Comparison of ENCODE assay signal across 25 cellular contexts in the genomic region with DNA sequence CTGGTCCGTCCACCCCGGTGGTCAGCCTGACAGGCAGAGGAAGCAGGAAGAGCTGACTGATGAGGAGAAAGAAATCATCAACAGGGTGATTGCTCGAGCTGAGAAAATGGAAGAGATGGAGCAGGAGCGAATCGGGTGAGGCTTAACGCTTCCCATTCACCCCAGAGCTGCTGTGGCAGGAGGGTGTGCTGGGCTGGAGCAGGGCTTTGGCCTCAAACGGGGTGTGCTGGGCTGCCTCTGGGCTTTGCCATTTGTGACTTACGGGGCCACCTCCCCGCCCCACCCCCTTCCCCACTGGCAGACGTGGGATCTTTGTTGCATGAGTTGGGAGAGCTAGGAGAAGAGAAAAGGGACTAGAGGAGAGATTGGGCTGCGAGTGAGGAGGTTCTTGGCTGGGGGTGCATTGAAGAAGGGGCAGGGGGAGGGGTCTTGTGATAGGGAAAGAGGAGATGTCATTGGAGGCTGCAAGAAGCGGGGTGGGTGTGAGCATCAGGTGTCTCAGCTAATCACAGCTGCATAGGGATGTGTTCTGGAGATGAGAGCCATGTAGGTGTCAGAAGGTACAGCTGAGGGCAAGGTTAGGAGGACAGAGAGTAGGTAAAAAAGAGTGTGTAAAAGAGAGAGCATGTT. TPM values are rescaled to one million over a fixed set of nuclear protein-coding genes. Genes with fewer than 3 reads are reported as not detected.
DNase-seq lines count a peak whose midpoint lies in the region; ATAC-seq, FAIRE-seq and TF ChIP-seq lines count a peak whose summit lies in the region.
"Had no signal": no experiment of that assay in that cellular context is flagged by ENCODE, and none has a peak within 500 bp of the region (broad histone marks: within the 10 kb centered on the region; RNA-seq: fewer than 3 reads in every experiment).

No MANE protein-coding gene starts in this region.

- peaks cover 29% of the 10 kb centered on the region for H3K27me3 Mint-ChIP-seq in H9 (ENCODE audit: low read depth)
- H3K27me3 Mint-ChIP-seq in effector memory CD8-positive, alpha-beta T cell, result peaks cover 11 to 41% of the 10 kb centered on the region in 2 donors
- peaks cover 2% of the 10 kb centered on the region for H3K27me3 Mint-ChIP-seq in T-helper 2 cell treated with Interferon-gamma antibody and Interleukin-4, amounts not matched to agents 5 μg/mL and 100 μg/mL, for 36 hours (ENCODE audit: low read depth)

- H4K5ac ChIP-seq in H9 (ENCODE audit: insufficient read length, low read depth, low read length), result no peak overlapping the region

- H2BK15ac ChIP-seq in H9 (ENCODE audit: low read depth, low read length) (no peak overlapping the region), neuronal stem cell (ENCODE audit: low read length) (no peak overlapping the region)

- no peaks in the 10 kb centered on the region for H3K23me2 ChIP-seq in H9 (ENCODE audit: insufficient read length, low read depth, low read length, poor library complexity, severe bottlenecking)

- no peaks in the 10 kb centered on the region for H3K9me3 Mint-ChIP-seq in H9
- no peaks in the 10 kb centered on the region for H3K9me3 Mint-ChIP-seq in effector memory CD8-positive, alpha-beta T cell
- no peaks in the 10 kb centered on the region for H3K9me3 Mint-ChIP-seq in T-helper 2 cell treated with Interferon-gamma antibody and Interleukin-4, amounts not matched to agents 5 μg/mL and 100 μg/mL, for 36 hours

- peak; percentile 75 for DNase-seq in H9
- DNase-seq in effector memory CD8-positive, alpha-beta T cell, result no peak
- DNase-seq in iPS-NIHi11 (ENCODE audit: low spot score), result peak; percentile 55
- no peak for DNase-seq in neuronal stem cell (ENCODE audit: low spot score)
- no peak for DNase-seq in breast epithelium (ENCODE audit: low spot score in 2 of 2)
- no peak for DNase-seq in T-helper 2 cell treated with Interferon-gamma antibody and Interleukin-4, amounts not matched to agents 5 μg/mL and 100 μg/mL, for 36 hours (ENCODE audit: low spot score)
- DNase-seq in GM19239 (ENCODE audit: insufficient read length, low spot score), result no peak
- DNase-seq: EL; GF-D8; KG1; NCI-H1092; NCI-H1436 treated with DMSO at 0.1 percent for 48 hours; NCI-H2029; NCI-H226; NCI-H524; NCI-H774; NK-92 treated with Interleukin-12 subunit alpha and Interleukin-12 subunit beta, amount 100 ng/mL, for 24 hours; SHP77 treated with DMSO at 0.1 percent for 48 hours had no signal

- H3K9me3 ChIP-seq in H9 (ENCODE audit: control insufficient read depth, low read depth, low read length) (no peaks in the 10 kb centered on the region), neuronal stem cell (replicated peaks in 1 of 2; ENCODE audit: control insufficient read depth in 2 of 2, insufficient read depth in 1 of 2, low read depth in 1 of 2, low read length in 2 of 2) (no peaks in the 10 kb centered on the region), breast epithelium (no peaks in the 10 kb centered on the region)
- H3K9me3 ChIP-seq: A549 had no signal

- no peak overlapping the region for H3T11ph ChIP-seq in H9 (ENCODE audit: low read length)

- H3K4me1 Mint-ChIP-seq in H9, result peaks cover 25 to 26% of the 10 kb centered on the region in 2 experiments
- peaks cover 17 to 18% of the 10 kb centered on the region in 2 donors for H3K4me1 Mint-ChIP-seq in effector memory CD8-positive, alpha-beta T cell (ENCODE audit: low read depth in 2 of 2)
- H3K4me1 Mint-ChIP-seq in T-helper 2 cell treated with Interferon-gamma antibody and Interleukin-4, amounts not matched to agents 5 μg/mL and 100 μg/mL, for 36 hours (ENCODE audit: low read depth), result no peaks in the 10 kb centered on the region
- H3K4me1 Mint-ChIP-seq: B cell had no signal

- intact Hi-C loops in breast epithelium (cut with DNase I; ENCODE audit: low total_unique reads), result no loop called here

- H3K18ac ChIP-seq in H9 (ENCODE audit: insufficient read length, low read depth, low read length), result no peak overlapping the region
- no peak overlapping the region for H3K18ac ChIP-seq in neuronal stem cell (ENCODE audit: low read length)

- H2BK5ac ChIP-seq in H9 (ENCODE audit: insufficient read length, low read length) (no peak overlapping the region), neuronal stem cell (ENCODE audit: low read length) (no peak overlapping the region)

- no peaks in the 10 kb centered on the region for H3K79me2 ChIP-seq in H9 (ENCODE audit: insufficient read depth, low read length)

- TF ChIP-seq POLR2A in breast epithelium (IDR thresholded peaks at IDR 0.05), result no peak

- no peaks in the 10 kb centered on the region for H4K20me1 ChIP-seq in H9 (ENCODE audit: control insufficient read depth, insufficient read depth, insufficient read length)

- H3K27ac Mint-ChIP-seq in H9, result no peak overlapping the region; a peak in 1 of 7 replicates
- H3K27ac Mint-ChIP-seq in effector memory CD8-positive, alpha-beta T cell, result peak overlapping the region; percentile 24 to 84
- H3K27ac Mint-ChIP-seq in T-helper 2 cell treated with Interferon-gamma antibody and Interleukin-4, amounts not matched to agents 5 μg/mL and 100 μg/mL, for 36 hours, result no peak overlapping the region
- H3K27ac Mint-ChIP-seq: B cell had no signal

- no peak overlapping the region for H4K91ac ChIP-seq in H9 (ENCODE audit: insufficient read length, low read depth, low read length)
- H4K91ac ChIP-seq in neuronal stem cell (ENCODE audit: low read depth, low read length, poor library complexity), result no peak overlapping the region

- WGBS in H9 (ENCODE audit: extremely low coverage, insufficient read length, low lambda C conversion rate), result no CpG with 5 or more reads among the region's 12 CpGs
- no CpG with 5 or more reads among the region's 12 CpGs for WGBS in neuronal stem cell (ENCODE audit: extremely low coverage in 2 of 2, insufficient read length in 2 of 2, insufficient replicate concordance in 1 of 2), 2 donors

- H3K27ac ChIP-seq in H9 (ENCODE audit: insufficient read length, low read depth, low read length) (no peak overlapping the region), neuronal stem cell (replicated peaks; ENCODE audit: low read length) (no peak overlapping the region), breast epithelium (no peak overlapping the region)
- H3K27ac ChIP-seq: HL-60, RWPE1 had no signal

- ATAC-seq in effector memory CD8-positive, alpha-beta T cell (replicated peaks), result no peak
- no peak for ATAC-seq in HG03095 (IDR thresholded peaks at IDR 0.05; ENCODE audit: unreplicated experiment)
- ATAC-seq: A549 had no signal

- H2AK5ac ChIP-seq in H9 (ENCODE audit: insufficient read length, low read length) (no peak overlapping the region), neuronal stem cell (ENCODE audit: low read depth, low read length) (no peak overlapping the region)

- H3K14ac ChIP-seq in H9 (ENCODE audit: insufficient read depth, low read length), result no peak overlapping the region
- no peak overlapping the region for H3K14ac ChIP-seq in neuronal stem cell (ENCODE audit: low read length)

- H3K79me1 ChIP-seq in H9 (ENCODE audit: insufficient read depth, low read depth, low read length, poor library complexity, severe bottlenecking) (no peaks in the 10 kb centered on the region), neuronal stem cell (ENCODE audit: low read depth, low read length) (no peaks in the 10 kb centered on the region)

- H2BK12ac ChIP-seq in H9 (ENCODE audit: insufficient read length, low read depth, low read length) (no peak overlapping the region), neuronal stem cell (ENCODE audit: low read length) (no peak overlapping the region)

- H3K23ac ChIP-seq in H9 (ENCODE audit: insufficient read length, low read depth, low read length), result no peak overlapping the region
- no peak overlapping the region for H3K23ac ChIP-seq in neuronal stem cell (ENCODE audit: low read depth, low read length, poor library complexity)

- H4K8ac ChIP-seq in H9 (replicated peaks; ENCODE audit: insufficient read length, low read depth, low read length) (no peak overlapping the region), neuronal stem cell (ENCODE audit: low read depth, low read length) (no peak overlapping the region)

- no peak overlapping the region for H3K56ac ChIP-seq in H9 (ENCODE audit: insufficient read length, low read depth, low read length)

- TF ChIP-seq CTCF in H9 (conservative IDR thresholded peaks at IDR 0.05), result no peak
- TF ChIP-seq CTCF in breast epithelium (IDR thresholded peaks at IDR 0.05), result no peak

- peak overlapping the region; percentile 13 for H3K4me2 ChIP-seq in H9 (ENCODE audit: insufficient read depth, insufficient read length, low read length)
- no peak overlapping the region for H3K4me2 ChIP-seq in neuronal stem cell (ENCODE audit: insufficient read depth, low read length, poor library complexity, severe bottlenecking)
- H3K4me2 ChIP-seq: A549 had no signal

- H3K4ac ChIP-seq in H9 (ENCODE audit: low read depth, low read length) (no peak overlapping the region), neuronal stem cell (ENCODE audit: low read length) (no peak overlapping the region)

- H3K9ac ChIP-seq in H9 (ENCODE audit: extremely low read depth, insufficient read length, low read length) (no peak overlapping the region), neuronal stem cell (ENCODE audit: low read depth, low read length, poor library complexity) (no peak overlapping the region)

- no peak overlapping the region for H2BK20ac ChIP-seq in H9 (ENCODE audit: low read depth, low read length, poor library complexity, severe bottlenecking)

- no peak overlapping the region for H2AFZ ChIP-seq in H9 (ENCODE audit: low read length)
- H2AFZ ChIP-seq in neuronal stem cell (ENCODE audit: low read length), result peak overlapping the region; percentile 47

- H3K27me3 ChIP-seq in H9 (ENCODE audit: insufficient read depth, low read length) (no peaks in the 10 kb centered on the region), neuronal stem cell (ENCODE audit: control insufficient read depth in 3 of 3, insufficient read depth in 3 of 3, low read depth in 1 of 3, low read length in 3 of 3) (peaks cover 0 to 7% (median 0%) of the 10 kb centered on the region in 3 experiments), breast epithelium (peaks cover 0 to 8% of the 10 kb centered on the region in 2 donors)

- peak overlapping the region; percentile 30 to 76; a peak in 4 of 5 replicates for H3K4me3 Mint-ChIP-seq in H9
- peak overlapping the region in 1 of 2 donors; percentile 37 for H3K4me3 Mint-ChIP-seq in effector memory CD8-positive, alpha-beta T cell
- H3K4me3 Mint-ChIP-seq in T-helper 2 cell treated with Interferon-gamma antibody and Interleukin-4, amounts not matched to agents 5 μg/mL and 100 μg/mL, for 36 hours, result no peak overlapping the region
- H3K4me3 Mint-ChIP-seq: B cell had no signal

- H3K36me3 Mint-ChIP-seq in H9 (ENCODE audit: insufficient read depth in 1 of 3, low read depth in 3 of 3), result no peaks in the 10 kb centered on the region
- no peaks in the 10 kb centered on the region for H3K36me3 Mint-ChIP-seq in effector memory CD8-positive, alpha-beta T cell (ENCODE audit: insufficient read depth)
- no peaks in the 10 kb centered on the region for H3K36me3 Mint-ChIP-seq in T-helper 2 cell treated with Interferon-gamma antibody and Interleukin-4, amounts not matched to agents 5 μg/mL and 100 μg/mL, for 36 hours (ENCODE audit: low read depth)

- H3K4me1 ChIP-seq in H9 (ENCODE audit: insufficient read depth, low read length) (peaks cover 5% of the 10 kb centered on the region; the same call in 1 of the 2 replicates), neuronal stem cell (ENCODE audit: control insufficient read depth in 2 of 2, insufficient read depth in 1 of 2, low read depth in 1 of 2, low read length in 2 of 2) (peaks cover 0 to 3% of the 10 kb centered on the region in 2 donors), breast epithelium (no peaks in the 10 kb centered on the region)

- H3K4me3 ChIP-seq in neuronal stem cell (ENCODE audit: low read length in 2 of 2), result no peak overlapping the region
- H3K4me3 ChIP-seq in breast epithelium, result no peak overlapping the region
- H3K4me3 ChIP-seq: A549 had no signal

- H2BK120ac ChIP-seq in H9 (ENCODE audit: low read depth, low read length, poor library complexity, severe bottlenecking), result no peak overlapping the region
- H2BK120ac ChIP-seq in neuronal stem cell (ENCODE audit: low read depth, low read length), result no peak overlapping the region

- no peak for FAIRE-seq in GM19239 (lab: Jason Lieb, UNC)
- FAIRE-seq: A549 had no signal

- H3K36me3 ChIP-seq in neuronal stem cell (replicated peaks in 1 of 2; ENCODE audit: control insufficient read depth in 2 of 2, insufficient read depth in 2 of 2, low read length in 2 of 2), result no peaks in the 10 kb centered on the region
- no peaks in the 10 kb centered on the region for H3K36me3 ChIP-seq in breast epithelium

RNA-seq across cellular contexts. Expression of a gene that starts 56.3 kb away (rescaled TPM):
- total RNA-seq in H9 (2021), result not detected in 2 replicates
- 0.01 TPM for polyA plus RNA-seq in neuronal stem cell (2013, experiment 1 of 2)
- under 0.01 TPM for polyA plus RNA-seq in neuronal stem cell (2013, experiment 2 of 2)
- total RNA-seq in breast epithelium, result under 1 TPM in 2 of 3 donors, not detected in 1; under 0.01 to 0.15 TPM
- total RNA-seq: B cell, H4, HT-29 had no signal

RNA-seq across cellular contexts. Expression of a gene that starts 58.9 kb away (rescaled TPM):
- total RNA-seq in H9 (2021) (0.20 TPM in 1 of 2 replicates, not detected in the other), breast epithelium (10 to 100 TPM; 21.4 to 39.4 (median 23.3) TPM)
- polyA plus RNA-seq in neuronal stem cell (2013, experiment 1 of 2), result not detected
- not detected for polyA plus RNA-seq in neuronal stem cell (2013, experiment 2 of 2)

Comparison
In these comparisons a context has a peak if more than half of its experiments do, and no peak if none do; other contexts are left out.
1. DNase-seq: peak in H9 (single experiment) and iPS-NIHi11 (single experiment); none in effector memory CD8-positive, alpha-beta T cell (0 of 3), neuronal stem cell (single experiment), breast epithelium (0 of 2), T-helper 2 cell treated with Interferon-gamma antibody and Interleukin-4, amounts not matched to agents 5 μg/mL and 100 μg/mL, for 36 hours (single experiment) and GM19239 (single experiment).
2. H3K27ac Mint-ChIP-seq: peak in effector memory CD8-positive, alpha-beta T cell (2 of 2); none in H9 (0 of 3) and T-helper 2 cell treated with Interferon-gamma antibody and Interleukin-4, amounts not matched to agents 5 μg/mL and 100 μg/mL, for 36 hours (single experiment).
3. RNA of a gene that starts 58.9 kb away (total RNA-seq): 21.4 to 39.4 TPM in breast epithelium; 0.20 TPM in H9; every median in the first group is over 10 times any median in the second.